ENCODE assay signal across 1 cellular context in genomic region chr11:118435233-118435892, GRCh38.
A peak's percentile ranks its signal among the peaks of the same experiment; 100 is the strongest.
TF ChIP-seq lines count a peak whose summit lies in the region.

No MANE protein-coding gene starts in this region.

TF ChIP-seq in HepG2, 621 proteins besides CTCF, POLR2A, EP300 and RAD21 (continued from another document and continues in another):
- TF ChIP-seq ZNF691 (CRISPR knock-in tag; IDR thresholded peaks at IDR 0.05; ENCODE audit: borderline replicate concordance, low read depth) (no peak), ZNF446 (CRISPR knock-in tag; IDR thresholded peaks at IDR 0.05) (0 out of 2 replicates have a peak, but pooled peaks have one; percentile 51), SIN3A (IDR thresholded peaks at IDR 0.05; ENCODE audit: borderline replicate concordance, low read depth, low read length) (peak; percentile 25; the same call in 1 of the 2 replicates), CBX5 (CRISPR knock-in tag; IDR thresholded peaks at IDR 0.05; ENCODE audit: borderline replicate concordance) (no peak), ZNF281 (CRISPR knock-in tag; IDR thresholded peaks at IDR 0.05; ENCODE audit: borderline replicate concordance) (peak; percentile 21; the same call in 1 of the 2 replicates), SATB2 (CRISPR knock-in tag; IDR thresholded peaks at IDR 0.05) (no peak), GATA4 (IDR thresholded peaks at IDR 0.05; ENCODE audit: borderline replicate concordance, low read depth) (no peak), TERF1 (CRISPR knock-in tag; IDR thresholded peaks at IDR 0.05) (0 out of 2 replicates have a peak, but pooled peaks have one; percentile 17), KLF11 (CRISPR knock-in tag; IDR thresholded peaks at IDR 0.05) (no peak), SIN3B (IDR thresholded peaks at IDR 0.05; ENCODE audit: low read length) (no peak), FOXA1 (IDR thresholded peaks at IDR 0.05) (no peak), FOXA1 (CRISPR knock-in tag; IDR thresholded peaks at IDR 0.05) (peak; percentile 25; the same call in 1 of the 2 replicates), CEBPB (IDR thresholded peaks at IDR 0.05; ENCODE audit: borderline replicate concordance, low read depth, low read length) (no peak), SNAI1 (CRISPR knock-in tag; IDR thresholded peaks at IDR 0.05; ENCODE audit: borderline replicate concordance) (no peak), ZFP90 (CRISPR knock-in tag; IDR thresholded peaks at IDR 0.05; ENCODE audit: borderline replicate concordance) (no peak), TRAFD1 (CRISPR knock-in tag; IDR thresholded peaks at IDR 0.05; ENCODE audit: borderline replicate concordance) (no peak), ZNF577 (CRISPR knock-in tag; IDR thresholded peaks at IDR 0.05; ENCODE audit: borderline replicate concordance, low read depth) (no peak), PRDM10 (CRISPR knock-in tag; IDR thresholded peaks at IDR 0.05; ENCODE audit: low read depth) (no peak), SMAD1 (CRISPR knock-in tag; IDR thresholded peaks at IDR 0.05; ENCODE audit: borderline replicate concordance, low read depth) (no peak), CREB1 (IDR thresholded peaks at IDR 0.05) (no peak), CREB1 (CRISPR knock-in tag; IDR thresholded peaks at IDR 0.05) (no peak), E2F5 (CRISPR knock-in tag; conservative IDR thresholded peaks at IDR 0.05) (no peak), ZNF619 (CRISPR knock-in tag; IDR thresholded peaks at IDR 0.05) (0 out of 2 replicates have a peak, but pooled peaks have one; percentile 17), ZIK1 (CRISPR knock-in tag; IDR thresholded peaks at IDR 0.05; ENCODE audit: borderline replicate concordance, low read depth) (no peak), ZNF136 (CRISPR knock-in tag; IDR thresholded peaks at IDR 0.05; ENCODE audit: low read depth) (no peak), SP140L (CRISPR knock-in tag; IDR thresholded peaks at IDR 0.05; ENCODE audit: borderline replicate concordance) (no peak), ZKSCAN1 (IDR thresholded peaks at IDR 0.05; ENCODE audit: low read length) (no peak), ZNF432 (CRISPR knock-in tag; IDR thresholded peaks at IDR 0.05; ENCODE audit: borderline replicate concordance) (no peak), ZNF484 (CRISPR knock-in tag; IDR thresholded peaks at IDR 0.05; ENCODE audit: borderline replicate concordance, low read depth) (no peak), KAT7 (CRISPR knock-in tag; IDR thresholded peaks at IDR 0.05; ENCODE audit: borderline replicate concordance) (no peak), ZFP36L2 (CRISPR knock-in tag; IDR thresholded peaks at IDR 0.05) (no peak), MYC (CRISPR knock-in tag; IDR thresholded peaks at IDR 0.05; ENCODE audit: borderline replicate concordance) (no peak), EZH2 (conservative IDR thresholded peaks at IDR 0.05; ENCODE audit: low read depth, low read length) (no peak), AFF4 (CRISPR knock-in tag; IDR thresholded peaks at IDR 0.05) (no peak), ZNF180 (CRISPR knock-in tag; IDR thresholded peaks at IDR 0.05; ENCODE audit: borderline replicate concordance, low read depth) (no peak), SRY (CRISPR knock-in tag; IDR thresholded peaks at IDR 0.05) (no peak), ZNF780A (CRISPR knock-in tag; IDR thresholded peaks at IDR 0.05) (no peak), NCOR1 (IDR thresholded peaks at IDR 0.05; ENCODE audit: borderline replicate concordance, low read length) (no peak), ZMYM4 (CRISPR knock-in tag; IDR thresholded peaks at IDR 0.05) (no peak; the same call in 1 of the 2 replicates), PHF8 (CRISPR knock-in tag; IDR thresholded peaks at IDR 0.05) (peak; percentile 72)
- TF ChIP-seq, protein P1, sequence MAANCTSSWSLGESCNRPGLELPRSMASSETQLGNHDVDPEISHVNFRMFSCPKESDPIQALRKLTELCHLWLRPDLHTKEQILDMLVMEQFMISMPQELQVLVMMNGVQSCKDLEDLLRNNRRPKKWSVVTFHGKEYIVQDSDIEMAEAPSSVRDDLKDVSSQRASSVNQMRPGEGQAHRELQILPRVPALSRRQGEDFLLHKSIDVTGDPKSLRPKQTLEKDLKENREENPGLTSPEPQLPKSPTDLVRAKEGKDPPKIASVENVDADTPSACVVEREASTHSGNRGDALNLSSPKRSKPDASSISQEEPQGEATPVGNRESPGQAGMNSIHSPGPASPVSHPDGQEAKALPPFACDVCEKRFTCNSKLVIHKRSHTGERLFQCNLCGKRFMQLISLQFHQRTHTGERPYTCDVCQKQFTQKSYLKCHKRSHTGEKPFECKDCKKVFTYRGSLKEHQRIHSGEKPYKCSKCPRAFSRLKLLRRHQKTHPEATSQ (CRISPR knock-in tag; IDR thresholded peaks at IDR 0.05; ENCODE audit: borderline replicate concordance), result no peak
- TF ChIP-seq, protein P2, sequence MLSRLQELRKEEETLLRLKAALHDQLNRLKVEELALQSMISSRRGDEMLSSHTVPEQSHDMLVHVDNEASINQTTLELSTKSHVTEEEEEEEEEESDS (CRISPR knock-in tag; IDR thresholded peaks at IDR 0.05; ENCODE audit: borderline replicate concordance), result no peak
- TF ChIP-seq, protein P3, sequence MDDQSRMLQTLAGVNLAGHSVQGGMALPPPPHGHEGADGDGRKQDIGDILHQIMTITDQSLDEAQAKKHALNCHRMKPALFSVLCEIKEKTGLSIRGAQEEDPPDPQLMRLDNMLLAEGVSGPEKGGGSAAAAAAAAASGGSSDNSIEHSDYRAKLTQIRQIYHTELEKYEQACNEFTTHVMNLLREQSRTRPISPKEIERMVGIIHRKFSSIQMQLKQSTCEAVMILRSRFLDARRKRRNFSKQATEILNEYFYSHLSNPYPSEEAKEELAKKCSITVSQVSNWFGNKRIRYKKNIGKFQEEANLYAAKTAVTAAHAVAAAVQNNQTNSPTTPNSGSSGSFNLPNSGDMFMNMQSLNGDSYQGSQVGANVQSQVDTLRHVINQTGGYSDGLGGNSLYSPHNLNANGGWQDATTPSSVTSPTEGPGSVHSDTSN (CRISPR knock-in tag; IDR thresholded peaks at IDR 0.05; ENCODE audit: borderline replicate concordance), result no peak
- TF ChIP-seq, protein P4, sequence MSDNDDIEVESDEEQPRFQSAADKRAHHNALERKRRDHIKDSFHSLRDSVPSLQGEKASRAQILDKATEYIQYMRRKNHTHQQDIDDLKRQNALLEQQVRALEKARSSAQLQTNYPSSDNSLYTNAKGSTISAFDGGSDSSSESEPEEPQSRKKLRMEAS (IDR thresholded peaks at IDR 0.05), result no peak; the same call in 1 of the 2 replicates
- TF ChIP-seq, protein P5, sequence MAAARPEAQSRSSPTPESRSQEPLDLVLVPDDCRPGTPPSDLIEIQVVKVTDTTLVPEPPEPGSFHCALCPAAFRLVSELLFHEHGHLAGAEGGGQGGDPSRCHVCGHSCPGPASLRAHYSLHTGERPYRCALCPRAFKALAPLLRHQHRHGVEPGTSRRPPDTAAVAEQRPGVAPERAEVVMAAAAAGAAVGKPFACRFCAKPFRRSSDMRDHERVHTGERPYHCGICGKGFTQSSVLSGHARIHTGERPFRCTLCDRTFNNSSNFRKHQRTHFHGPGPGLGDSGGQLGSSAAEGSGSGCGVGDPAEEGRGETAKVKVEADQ (CRISPR knock-in tag; IDR thresholded peaks at IDR 0.05; ENCODE audit: borderline replicate concordance), result no peak
